ENCODE assay signal across 24 cellular contexts in genomic region chr7:144782883-144783282, GRCh38.
"Had no signal": no experiment of that assay in that cellular context is flagged by ENCODE, and none has a peak within 500 bp of the region (broad histone marks: within the 10 kb centered on the region; RNA-seq: fewer than 3 reads in every experiment).

No MANE protein-coding gene starts in this region.

- H3K9me3 ChIP-seq: colonic mucosa, esophagus muscularis mucosa, gastrocnemius medialis, heart right ventricle, left lung, lower lobe of right lung had no signal

- H3K4me3 ChIP-seq: colonic mucosa, esophagus muscularis mucosa, gastrocnemius medialis, heart right ventricle, left lung, lower lobe of right lung had no signal

- H3K9me3 Mint-ChIP-seq: dendritic cell treated with granulocyte-macrophage colony-stimulating factor and Interleukin-4, amounts not matched to agents 40 ng/mL and 50 ng/mL, for 4 days; effector memory CD8-positive, alpha-beta T cell had no signal

- H3K4me3 Mint-ChIP-seq: dendritic cell treated with granulocyte-macrophage colony-stimulating factor and Interleukin-4, amounts not matched to agents 40 ng/mL and 50 ng/mL, for 4 days; effector memory CD8-positive, alpha-beta T cell; endodermal cell; naive thymus-derived CD4-positive, alpha-beta T cell had no signal

- DNase-seq: colonic mucosa; cortex of kidney; effector CD8-positive, alpha-beta T cell; effector memory CD8-positive, alpha-beta T cell; endodermal cell; erythroblast; foreskin melanocyte; gastrocnemius medialis; glutamatergic neuron; head of caudate nucleus; heart right ventricle; hippocampal formation; left cardiac atrium; left lung; left ventricle myocardium superior; lower lobe of right lung; mesendoderm; midbrain; naive thymus-derived CD4-positive, alpha-beta T cell had no signal

- H3K36me3 ChIP-seq: colonic mucosa, esophagus muscularis mucosa, gastrocnemius medialis, heart right ventricle, left lung, lower lobe of right lung had no signal

- H3K27me3 ChIP-seq: colonic mucosa, esophagus muscularis mucosa, gastrocnemius medialis, heart right ventricle, left lung had no signal

- H3K27ac ChIP-seq: colonic mucosa, esophagus muscularis mucosa, gastrocnemius medialis, heart right ventricle, left lung, lower lobe of right lung had no signal

- H3K27ac Mint-ChIP-seq: dendritic cell treated with granulocyte-macrophage colony-stimulating factor and Interleukin-4, amounts not matched to agents 40 ng/mL and 50 ng/mL, for 4 days; effector memory CD8-positive, alpha-beta T cell; endodermal cell had no signal

- ATAC-seq: effector memory CD8-positive, alpha-beta T cell; gastrocnemius medialis; heart right ventricle; left cardiac atrium; left lung; left ventricle myocardium superior; lower lobe of right lung; naive thymus-derived CD4-positive, alpha-beta T cell had no signal

- H3K4me1 ChIP-seq: colonic mucosa, left lung, lower lobe of right lung had no signal

- H3K27me3 Mint-ChIP-seq: dendritic cell treated with granulocyte-macrophage colony-stimulating factor and Interleukin-4, amounts not matched to agents 40 ng/mL and 50 ng/mL, for 4 days; effector memory CD8-positive, alpha-beta T cell; naive thymus-derived CD4-positive, alpha-beta T cell had no signal

- FAIRE-seq: endometrium, islet of Langerhans, keratinocyte had no signal
